In the genomic region with DNA sequence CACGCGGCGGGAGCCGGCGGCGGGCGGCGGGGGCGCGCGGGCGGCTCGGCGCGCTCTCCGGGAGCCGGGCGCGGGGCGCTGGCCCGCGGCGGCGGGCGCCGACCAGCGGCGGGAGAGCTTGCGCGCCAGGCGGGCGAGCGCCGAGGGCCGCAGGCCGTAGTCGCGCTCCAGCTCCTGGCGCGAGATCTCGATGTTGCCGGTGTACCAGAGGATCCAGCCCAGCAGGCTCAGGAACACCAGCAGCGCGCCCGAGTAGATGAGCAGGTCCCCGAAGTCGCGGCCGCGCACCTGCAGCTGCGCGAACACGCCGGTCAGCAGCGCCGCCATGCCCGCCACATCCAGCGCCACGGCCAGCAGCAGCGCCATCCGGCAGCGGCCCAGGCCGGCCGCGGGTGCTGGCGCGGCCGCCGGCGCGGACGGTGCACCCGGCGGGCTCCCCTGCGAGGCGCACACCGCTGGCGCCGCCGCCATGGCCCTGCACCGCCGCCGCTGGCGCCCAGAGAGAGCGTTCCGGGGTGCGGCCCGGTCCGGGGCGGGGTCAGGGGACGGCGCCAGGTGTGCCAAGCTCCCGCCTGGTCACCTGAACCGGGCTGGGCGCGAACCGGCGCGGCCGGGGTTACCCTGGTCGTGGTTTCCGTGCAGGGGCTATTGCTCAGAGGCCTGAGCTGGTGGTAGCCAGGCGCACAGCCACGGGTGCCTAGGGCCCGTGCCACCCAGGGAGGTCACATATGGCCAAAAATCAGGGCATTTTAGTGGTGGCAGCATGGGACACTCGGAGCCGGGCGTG, we compare ENCODE assay signal across 8 cellular contexts. TPM values are rescaled to one million over a fixed set of nuclear protein-coding genes. Genes with fewer than 3 reads are reported as not detected.
DNase-seq lines count a peak whose midpoint lies in the region; ATAC-seq and TF ChIP-seq lines count a peak whose summit lies in the region.

A gene with protein sequence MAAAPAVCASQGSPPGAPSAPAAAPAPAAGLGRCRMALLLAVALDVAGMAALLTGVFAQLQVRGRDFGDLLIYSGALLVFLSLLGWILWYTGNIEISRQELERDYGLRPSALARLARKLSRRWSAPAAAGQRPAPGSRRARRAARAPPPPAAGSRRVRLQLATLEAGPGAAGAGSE (minus strand): TSS at position 504 of the 787 bp plus-strand sequence. CDS start 33 bp downstream, at position 471.

- peaks cover 2% of the 10 kb centered on the region for H3K9me3 Mint-ChIP-seq in activated naive CD8-positive, alpha-beta T cell treated with anti-CD3 and anti-CD28 coated beads for 36 hours
- peaks cover 28% of the 10 kb centered on the region for H3K9me3 Mint-ChIP-seq in glutamatergic neuron (ENCODE audit: unreplicated experiment)

- intact Hi-C loops in Panc1 (cut with micrococcal nuclease; ENCODE audit: unreplicated experiment) = no loop called here

- no TSS peak for BruUV-seq in Panc1 (replicated peaks; lab: Mats Ljungman, UMichigan)

- H3K27ac ChIP-seq in Panc1 (ENCODE audit: low read length) = peak within 1 kb of the TSS; percentile 97

- H3K4me3 ChIP-seq in Panc1 (ENCODE audit: low read depth in 2 of 2, low read length in 2 of 2) = peak within 1 kb of the TSS; percentile 75 to 98

- DNase-seq in COLO668 (lab: John Stamatoyannopoulos, UW; ENCODE audit: unreplicated experiment) (peak; percentile 84), Panc1 (ENCODE audit: low read depth, low spot score) (no peak), glutamatergic neuron (peak; percentile 72), omental fat pad (ENCODE audit: low spot score) (no peak)
- DNase-seq in activated naive CD8-positive, alpha-beta T cell treated with anti-CD3 and anti-CD28 coated beads for 36 hours = peak; percentile 73

- peaks cover 26% of the 10 kb centered on the region for H3K4me1 ChIP-seq in Panc1 (ENCODE audit: control insufficient read depth, insufficient read depth, low read length)

- POLR2A ChIA-PET in Panc1 (lab: Charles Lee) = interaction anchor here (0.6 to 1.4 kb wide), 4 partner anchors 45 to 434 kb away, joined by 3 to 7 read pairs (median 3); a partner anchor contains a TSS

- H3K36me3 Mint-ChIP-seq in activated naive CD8-positive, alpha-beta T cell treated with anti-CD3 and anti-CD28 coated beads for 36 hours = peaks cover 53% of the 10 kb centered on the region
- no peaks in the 10 kb centered on the region for H3K36me3 Mint-ChIP-seq in glutamatergic neuron (ENCODE audit: unreplicated experiment)

- CTCF ChIA-PET in Panc1 (lab: Charles Lee) = interaction anchor here (0.5 to 1.4 kb wide), 8 partner anchors 70 to 909 kb away, joined by 3 to 7 read pairs (median 5); no protein-coding TSS in a partner anchor

- ATAC-seq in HG02759 (IDR thresholded peaks at IDR 0.05; ENCODE audit: unreplicated experiment) = peak; percentile 25
- peak; percentile 63 for ATAC-seq in Panc1
- ATAC-seq in omental fat pad (ENCODE audit: low FRiP score) = peak; percentile 39
- no peak for ATAC-seq in GM21723 (IDR thresholded peaks at IDR 0.05; ENCODE audit: unreplicated experiment)
- ATAC-seq in HG03139 (IDR thresholded peaks at IDR 0.05; ENCODE audit: unreplicated experiment) = no peak

- peak within 1 kb of the TSS; percentile 100 for H3K4me3 Mint-ChIP-seq in activated naive CD8-positive, alpha-beta T cell treated with anti-CD3 and anti-CD28 coated beads for 36 hours
- H3K4me3 Mint-ChIP-seq in glutamatergic neuron (ENCODE audit: unreplicated experiment) = peak within 1 kb of the TSS; percentile 95

- H3K9me3 ChIP-seq in Panc1 (ENCODE audit: control insufficient read depth, insufficient read depth, low read depth, low read length) = no peaks in the 10 kb centered on the region

- no peak for TF ChIP-seq CTCF in Panc1 (IDR thresholded peaks at IDR 0.05)
- TF ChIP-seq CTCF in glutamatergic neuron (IDR thresholded peaks at IDR 0.05; ENCODE audit: partially characterized antibody, unreplicated experiment) = no peak
- TF ChIP-seq CTCF in omental fat pad (IDR thresholded peaks at IDR 0.05) = no peak

- H3K27me3 ChIP-seq in Panc1 (ENCODE audit: control insufficient read depth, insufficient read depth, low read length) = no peaks in the 10 kb centered on the region

- peaks cover 38% of the 10 kb centered on the region for H3K4me1 Mint-ChIP-seq in activated naive CD8-positive, alpha-beta T cell treated with anti-CD3 and anti-CD28 coated beads for 36 hours
- H3K4me1 Mint-ChIP-seq in glutamatergic neuron (ENCODE audit: low read depth, unreplicated experiment) = peaks cover 18% of the 10 kb centered on the region

- peaks cover 7% of the 10 kb centered on the region for H3K27me3 Mint-ChIP-seq in activated naive CD8-positive, alpha-beta T cell treated with anti-CD3 and anti-CD28 coated beads for 36 hours
- peaks cover 23% of the 10 kb centered on the region for H3K27me3 Mint-ChIP-seq in glutamatergic neuron (ENCODE audit: unreplicated experiment)

- peak within 1 kb of the TSS; percentile 100 for H3K27ac Mint-ChIP-seq in activated naive CD8-positive, alpha-beta T cell treated with anti-CD3 and anti-CD28 coated beads for 36 hours
- peak within 1 kb of the TSS; percentile 92 for H3K27ac Mint-ChIP-seq in glutamatergic neuron (ENCODE audit: unreplicated experiment)

- H3K36me3 ChIP-seq in Panc1 (ENCODE audit: control insufficient read depth, insufficient read depth, low read length) = peaks cover 21% of the 10 kb centered on the region

- in situ Hi-C loops in Panc1 (cut with HindIII; ENCODE audit: low pct_unique_long_range_greater_than_20kb, low sequenced_read_pairs) = no loop called here

RNA-seq across cellular contexts. Expression of the gene that starts here (rescaled TPM):
- total RNA-seq in Panc1 (2021; ENCODE audit: unreplicated experiment) (7.4 TPM), glutamatergic neuron (ENCODE audit: unreplicated experiment) (1.3 TPM), omental fat pad (1 to 10 TPM in 3 of 4 donors, not detected in 1; 1.5 to 1.7 (median 1.6) TPM)
- polyA plus RNA-seq in Panc1 (2012; ENCODE audit: insufficient read length) = 25.3 TPM
- total RNA-seq in activated naive CD8-positive, alpha-beta T cell treated with anti-CD3 and anti-CD28 coated beads for 36 hours = 10 to 100 TPM; 10.1 to 10.8 TPM

Comparison
In these comparisons a context has a peak if more than half of its experiments do, and no peak if none do; other contexts are left out.
1. DNase-seq: peak in COLO668 (single experiment), activated naive CD8-positive, alpha-beta T cell treated with anti-CD3 and anti-CD28 coated beads for 36 hours (single experiment) and glutamatergic neuron (single experiment); none in Panc1 (single experiment) and omental fat pad (single experiment).
2. ATAC-seq: peak in HG02759 (single experiment), Panc1 (single experiment) and omental fat pad (single experiment); none in GM21723 (single experiment) and HG03139 (single experiment).